ENCODE assay signal across 17 cellular contexts in the genomic region with DNA sequence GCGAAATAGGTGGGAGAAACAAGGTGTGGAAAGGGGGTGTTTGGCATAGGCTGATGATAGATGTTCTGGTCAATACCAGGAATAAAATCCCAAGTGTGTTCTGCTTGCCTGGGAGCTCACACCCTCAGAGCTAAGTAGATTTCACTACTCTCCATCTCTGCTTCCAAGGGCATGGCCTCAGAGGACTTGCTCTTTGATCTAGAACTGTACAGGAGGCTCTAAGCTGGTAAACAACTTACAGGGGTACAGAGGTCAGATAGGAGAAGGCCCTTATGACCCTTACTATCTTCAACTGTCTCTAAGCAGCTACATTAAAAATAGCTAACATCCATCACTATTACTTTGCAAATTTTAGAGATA.
DNase-seq lines count a peak whose midpoint lies in the region; ATAC-seq and TF ChIP-seq lines count a peak whose summit lies in the region.
"Had no signal": no experiment of that assay in that cellular context is flagged by ENCODE, and none has a peak within 500 bp of the region (broad histone marks: within the 10 kb centered on the region; RNA-seq: fewer than 3 reads in every experiment).

No MANE protein-coding gene starts in this region.

- H3K27ac Mint-ChIP-seq in activated CD4-positive, alpha-beta T cell treated with anti-CD3 and anti-CD28 coated beads, Interleukin-2, amount 10 ng/mL, durations not matched to agents 24 days and 14 days = peak overlapping the region; percentile 89
- H3K27ac Mint-ChIP-seq in CD4-positive, alpha-beta memory T cell = peak overlapping the region in 6 of 7 donors; percentile 86 to 99 (median 96)

- no peak overlapping the region for H3K4me2 ChIP-seq in mesenchymal stem cell (ENCODE audit: low read length, poor library complexity, severe bottlenecking)

- no peaks in the 10 kb centered on the region for H3K27me3 Mint-ChIP-seq in activated CD4-positive, alpha-beta T cell treated with anti-CD3 and anti-CD28 coated beads, Interleukin-2, amount 10 ng/mL, durations not matched to agents 24 days and 14 days
- no peaks in the 10 kb centered on the region for H3K27me3 Mint-ChIP-seq in CD4-positive, alpha-beta memory T cell

- H3K4me3 Mint-ChIP-seq in activated CD4-positive, alpha-beta T cell treated with anti-CD3 and anti-CD28 coated beads, Interleukin-2, amount 10 ng/mL, durations not matched to agents 24 days and 14 days = peak overlapping the region; percentile 88
- peak overlapping the region in 7 of 8 donors; percentile 49 to 90 (median 85) for H3K4me3 Mint-ChIP-seq in CD4-positive, alpha-beta memory T cell
- H3K4me3 Mint-ChIP-seq: neural crest cell had no signal

- peak overlapping the region; percentile 76 for H3K27ac ChIP-seq in CD4-positive, alpha-beta memory T cell (ENCODE audit: low read depth, low read length)
- H3K27ac ChIP-seq in mesenchymal stem cell (ENCODE audit: low read length, poor library complexity, severe bottlenecking) = no peak overlapping the region
- H3K27ac ChIP-seq: sigmoid colon, vagina had no signal

- H3K4me3 ChIP-seq in CD4-positive, alpha-beta memory T cell (ENCODE audit: low read length in 2 of 2) = peak overlapping the region in 1 of 2 donors; percentile 11
- no peak overlapping the region for H3K4me3 ChIP-seq in mesenchymal stem cell (ENCODE audit: insufficient read depth in 1 of 2, low read depth in 1 of 2, low read length in 2 of 2)
- H3K4me3 ChIP-seq: esophagus squamous epithelium, sigmoid colon, vagina had no signal

- no peak overlapping the region for H4K8ac ChIP-seq in mesenchymal stem cell (ENCODE audit: low read length)

- H2BK5ac ChIP-seq in mesenchymal stem cell (ENCODE audit: low read depth, low read length, poor library complexity, severe bottlenecking) = no peak overlapping the region

- CTCF ChIA-PET in CD4-positive, alpha-beta memory T cell (lab: Charles Lee; ENCODE audit: partially characterized antibody) = interaction anchor here (1.1 to 7.6 kb wide), 6 partner anchors 7 to 58 kb away, joined by 3 to 100 read pairs (median 4); no protein-coding TSS in a partner anchor
- CTCF ChIA-PET in GM10248 (lab: Yijun Ruan, JAX) = interaction anchor here (0.7 to 6.7 kb wide), 7 partner anchors 8 to 90 kb away, joined by 3 to 97 read pairs (median 4); no protein-coding TSS in a partner anchor

- H2BK120ac ChIP-seq in mesenchymal stem cell (ENCODE audit: low read depth, low read length) = no peak overlapping the region

- H3K36me3 Mint-ChIP-seq in activated CD4-positive, alpha-beta T cell treated with anti-CD3 and anti-CD28 coated beads, Interleukin-2, amount 10 ng/mL, durations not matched to agents 24 days and 14 days (ENCODE audit: low read depth) = peaks cover 70% of the 10 kb centered on the region
- peaks cover 24 to 60% of the 10 kb centered on the region in 2 donors for H3K36me3 Mint-ChIP-seq in CD4-positive, alpha-beta memory T cell

- no peak overlapping the region for H3K4ac ChIP-seq in mesenchymal stem cell (ENCODE audit: low read depth in 1 of 2, low read length in 2 of 2)

- intact Hi-C loops in activated CD4-positive, alpha-beta T cell treated with anti-CD3 and anti-CD28 coated beads, Interleukin-2, amount 10 ng/mL, durations not matched to agents 24 days and 14 days (cut with micrococcal nuclease) = no loop called here
- intact Hi-C loops in CD4-positive, alpha-beta memory T cell (cut with micrococcal nuclease) = no loop called here

- peaks cover 20% of the 10 kb centered on the region for H3K79me1 ChIP-seq in mesenchymal stem cell (replicated peaks; ENCODE audit: low read length, poor library complexity, severe bottlenecking)

- POLR2A ChIA-PET in CD4-positive, alpha-beta memory T cell (lab: Charles Lee; ENCODE audit: partially characterized antibody) = interaction anchor here (1.0 to 11.7 kb wide), 6 partner anchors 9 to 154 kb away, joined by 3 to 176 read pairs (median 6); no protein-coding TSS in a partner anchor
- POLR2A ChIA-PET in GM10248 (lab: Yijun Ruan, JAX) = interaction anchor here (0.6 to 2.8 kb wide), 3 partner anchors 8 to 291 kb away, joined by 3 to 12 read pairs (median 4); no protein-coding TSS in a partner anchor

- peaks cover 51% of the 10 kb centered on the region for H3K4me1 Mint-ChIP-seq in activated CD4-positive, alpha-beta T cell treated with anti-CD3 and anti-CD28 coated beads, Interleukin-2, amount 10 ng/mL, durations not matched to agents 24 days and 14 days
- H3K4me1 Mint-ChIP-seq in CD4-positive, alpha-beta memory T cell = peaks cover 0 to 81% (median 61%) of the 10 kb centered on the region in 4 donors
- H3K4me1 Mint-ChIP-seq: neural crest cell had no signal

- H3K18ac ChIP-seq in mesenchymal stem cell (ENCODE audit: low read depth in 1 of 2, low read length in 2 of 2) = no peak overlapping the region

- no peaks in the 10 kb centered on the region for H3K9me3 Mint-ChIP-seq in activated CD4-positive, alpha-beta T cell treated with anti-CD3 and anti-CD28 coated beads, Interleukin-2, amount 10 ng/mL, durations not matched to agents 24 days and 14 days
- H3K9me3 Mint-ChIP-seq in CD4-positive, alpha-beta memory T cell = no peaks in the 10 kb centered on the region

- DNase-seq in activated CD4-positive, alpha-beta T cell treated with anti-CD3 and anti-CD28 coated beads, Interleukin-2, amount 10 ng/mL, durations not matched to agents 24 days and 14 days = peak; percentile 59
- DNase-seq in activated CD4-positive, alpha-beta T cell treated with anti-CD3 and anti-CD28 coated beads for 48 hours = no peak
- DNase-seq in CD4-positive, alpha-beta memory T cell = no peak
- DNase-seq in RKO (ENCODE audit: low spot score) (peak; percentile 78), mesenchymal stem cell (no peak), GM10248 (ENCODE audit: extremely low spot score) (no peak), SHP77 (lab: John Stamatoyannopoulos, UW) (no peak)
- DNase-seq: activated CD4-positive, CD25-positive, alpha-beta regulatory T cell; dermis blood vessel endothelial cell; esophagus squamous epithelium; hippocampal formation; NCI-H1105 treated with DMSO at 0.1 percent for 48 hours; sigmoid colon; stimulated activated CD4-positive, alpha-beta T cell treated with anti-CD3 and anti-CD28 coated beads, Interleukin-4, amount 100 ng/mL, for 4 hours had no signal

- H3K27me3 ChIP-seq in CD4-positive, alpha-beta memory T cell (ENCODE audit: insufficient read depth, low read length) = no peaks in the 10 kb centered on the region
- no peaks in the 10 kb centered on the region for H3K27me3 ChIP-seq in mesenchymal stem cell (ENCODE audit: control insufficient read depth in 1 of 2, insufficient read depth in 1 of 2, low read length in 2 of 2)
- H3K27me3 ChIP-seq: esophagus squamous epithelium, sigmoid colon, vagina had no signal

- H3K36me3 ChIP-seq in CD4-positive, alpha-beta memory T cell (ENCODE audit: insufficient read depth, low read length) = no peaks in the 10 kb centered on the region
- H3K36me3 ChIP-seq in mesenchymal stem cell (ENCODE audit: control insufficient read depth in 1 of 2, insufficient read depth in 2 of 2, low read depth in 1 of 2, low read length in 2 of 2) = peaks cover 13 to 85% of the 10 kb centered on the region in 2 experiments
- H3K36me3 ChIP-seq: vagina had no signal

- H3K14ac ChIP-seq in mesenchymal stem cell (ENCODE audit: low read length in 2 of 2) = no peak overlapping the region

- H3K4me1 ChIP-seq in CD4-positive, alpha-beta memory T cell (ENCODE audit: insufficient read depth, low read length) = peaks cover 96% of the 10 kb centered on the region
- H3K4me1 ChIP-seq in mesenchymal stem cell (ENCODE audit: control insufficient read depth, insufficient read depth, low read depth, low read length) = peaks cover 8% of the 10 kb centered on the region

- peak overlapping the region; percentile 26 for H2AK5ac ChIP-seq in mesenchymal stem cell (ENCODE audit: low read length, severe bottlenecking)

- no peak overlapping the region for H2AFZ ChIP-seq in mesenchymal stem cell (ENCODE audit: low read depth, low read length)

- H4K91ac ChIP-seq in mesenchymal stem cell (ENCODE audit: low read length) = no peak overlapping the region

- WGBS in mesenchymal stem cell = 100% methylated on average over 1 of the region's 1 CpG

- no peak for TF ChIP-seq CTCF in GM10248 (IDR thresholded peaks at IDR 0.05; ENCODE audit: control extremely low read depth, extremely low read depth, low read depth, missing control alignments)

- no peaks in the 10 kb centered on the region for H3K9me3 ChIP-seq in CD4-positive, alpha-beta memory T cell (ENCODE audit: control insufficient read depth in 1 of 2, low read length in 2 of 2)
- no peaks in the 10 kb centered on the region for H3K9me3 ChIP-seq in mesenchymal stem cell (ENCODE audit: control insufficient read depth, low read length)
- H3K9me3 ChIP-seq: esophagus squamous epithelium, sigmoid colon, vagina had no signal

- no peak overlapping the region for H3K23ac ChIP-seq in mesenchymal stem cell (ENCODE audit: low read length in 2 of 2)

- H3K9ac ChIP-seq in mesenchymal stem cell (ENCODE audit: low read length) = no peak overlapping the region

- H2BK12ac ChIP-seq in mesenchymal stem cell (ENCODE audit: low read length in 2 of 2) = peak overlapping the region in 1 of 2 experiments; percentile 31

- no peak for ATAC-seq in GM18861 (IDR thresholded peaks at IDR 0.05; ENCODE audit: unreplicated experiment)

- no peak overlapping the region for H2BK15ac ChIP-seq in mesenchymal stem cell (ENCODE audit: low read depth, poor library complexity, severe bottlenecking)

Comparison
In these comparisons a context has a peak if more than half of its experiments do, and no peak if none do; other contexts are left out.
1. DNase-seq: peak in activated CD4-positive, alpha-beta T cell treated with anti-CD3 and anti-CD28 coated beads, Interleukin-2, amount 10 ng/mL, durations not matched to agents 24 days and 14 days (single experiment) and RKO (single experiment); none in activated CD4-positive, alpha-beta T cell treated with anti-CD3 and anti-CD28 coated beads for 48 hours (single experiment), CD4-positive, alpha-beta memory T cell (0 of 5), mesenchymal stem cell (single experiment), GM10248 (single experiment) and SHP77 (0 of 2).